23 cellular contexts compared by ENCODE assay signal in the genomic region with DNA sequence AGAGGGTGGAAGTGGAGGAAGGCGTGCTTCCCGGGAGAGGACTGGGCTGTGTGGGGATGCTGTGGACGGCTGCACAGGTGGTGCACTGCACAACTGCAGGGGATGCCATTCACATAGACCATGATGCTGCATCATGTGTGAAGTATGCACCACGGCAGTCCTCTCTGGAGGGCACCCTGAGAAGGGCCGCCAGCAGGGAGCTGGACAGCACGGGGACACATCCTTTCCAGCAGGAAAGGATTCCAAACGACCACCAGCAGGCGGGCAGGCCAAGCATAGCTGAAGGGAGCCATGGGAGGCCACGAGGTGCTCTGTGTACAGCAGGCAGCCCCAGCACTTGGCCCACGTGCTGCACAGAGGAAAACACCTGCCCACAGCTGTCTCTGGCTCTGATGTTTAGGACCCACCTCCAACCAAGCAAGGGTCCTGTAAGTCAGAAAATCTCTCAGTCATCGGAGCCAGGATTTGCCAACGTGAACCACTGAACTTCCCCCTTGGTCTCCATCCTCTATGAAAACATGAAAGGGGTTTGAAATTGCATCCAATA. TPM values are rescaled to one million over a fixed set of nuclear protein-coding genes. Genes with fewer than 3 reads are reported as not detected.
A peak's percentile ranks its signal among the peaks of the same experiment; 100 is the strongest.
DNase-seq lines count a peak whose midpoint lies in the region; ATAC-seq, FAIRE-seq and TF ChIP-seq lines count a peak whose summit lies in the region.
"Had no signal": no experiment of that assay in that cellular context is flagged by ENCODE, and none has a peak within 500 bp of the region (broad histone marks: within the 10 kb centered on the region; RNA-seq: fewer than 3 reads in every experiment).

No MANE protein-coding gene starts in this region.

- H3K4me3 Mint-ChIP-seq in H9 (no peak overlapping the region), astrocyte (ENCODE audit: unreplicated experiment) (peak overlapping the region; percentile 27), MCF 10A (ENCODE audit: unreplicated experiment) (no peak overlapping the region)
- no peak overlapping the region for H3K4me3 Mint-ChIP-seq in stimulated activated memory B cell treated with anti-CD40 and anti-IgM and Interleukin-4, amounts not matched to agents 10 μg/mL and 1 μg/mL and 100 μg/mL, for 72 hours
- H3K4me3 Mint-ChIP-seq: CD4-positive, alpha-beta T cell had no signal

- no peak overlapping the region for H3T11ph ChIP-seq in H9 (ENCODE audit: low read length)

- H3K23me2 ChIP-seq in H9 (ENCODE audit: insufficient read length, low read depth, low read length, poor library complexity, severe bottlenecking): no peaks in the 10 kb centered on the region

- TF ChIP-seq RAD21 in HepG2 (CRISPR knock-in tag; IDR thresholded peaks at IDR 0.05): no peak

- ATAC-seq in HepG2 (peak; percentile 8), HG02885 (IDR thresholded peaks at IDR 0.05; ENCODE audit: poor library complexity, unreplicated experiment) (no peak)
- peak; percentile 37 for ATAC-seq in stimulated activated memory B cell treated with anti-CD40 and anti-IgM and Interleukin-4, amounts not matched to agents 10 μg/mL and 1 μg/mL and 100 μg/mL, for 72 hours
- ATAC-seq: Right ventricle myocardium inferior had no signal

- H3K14ac ChIP-seq in H9 (ENCODE audit: insufficient read depth, low read length): no peak overlapping the region

- no peak for TF ChIP-seq POLR2A in HepG2 (IDR thresholded peaks at IDR 0.05; ENCODE audit: insufficient read depth in 1 of 2, low read depth in 2 of 2, low read length in 2 of 2)

- no peaks in the 10 kb centered on the region for H3K4me1 ChIP-seq in H9 (ENCODE audit: insufficient read depth, low read length)
- H3K4me1 ChIP-seq in astrocyte (ENCODE audit: insufficient read depth, low read length): peaks cover 7% of the 10 kb centered on the region
- H3K4me1 ChIP-seq in HepG2 (ENCODE audit: insufficient read depth, low read length): peaks cover 12% of the 10 kb centered on the region
- no peaks in the 10 kb centered on the region for H3K4me1 ChIP-seq in mesendoderm (ENCODE audit: control insufficient read depth, low read depth, low read length)
- H3K4me1 ChIP-seq: BLaER1, Peyer's patch had no signal

- H2BK120ac ChIP-seq in H9 (ENCODE audit: low read depth, low read length, poor library complexity, severe bottlenecking): no peak overlapping the region
- no peak overlapping the region for H2BK120ac ChIP-seq in mesendoderm (ENCODE audit: low read depth, low read length)

- no peak overlapping the region for H3K18ac ChIP-seq in H9 (ENCODE audit: insufficient read length, low read depth, low read length)
- H3K18ac ChIP-seq in mesendoderm (ENCODE audit: low read length): no peak overlapping the region

- H4K8ac ChIP-seq in H9 (replicated peaks; ENCODE audit: insufficient read length, low read depth, low read length) (no peak overlapping the region), mesendoderm (ENCODE audit: low read depth, low read length) (no peak overlapping the region)

- DNase-seq in H9: peak; percentile 37
- no peak for DNase-seq in astrocyte (ENCODE audit: low read depth)
- DNase-seq in HepG2 (ENCODE audit: low spot score): no peak
- DNase-seq in MCF 10A (ENCODE audit: unreplicated experiment): no peak
- no peak for DNase-seq in mesendoderm
- DNase-seq in G401 (ENCODE audit: low spot score): no peak
- DNase-seq: CD4-positive, alpha-beta T cell; COR-L47; DMS79 treated with DMSO at 0.1 percent for 48 hours; GDM1; NCI-H1694 treated with DMSO at 0.1 percent for 48 hours; NCI-H2081 treated with DMSO at 0.1 percent for 48 hours; NCI-H2171 treated with DMSO at 0.1 percent for 48 hours; NCI-H524 treated with DMSO at 0.1 percent for 48 hours; NCI-H82; Peyer's patch had no signal

- H3K36me3 Mint-ChIP-seq in H9 (ENCODE audit: insufficient read depth in 1 of 3, low read depth in 3 of 3) (no peaks in the 10 kb centered on the region), astrocyte (ENCODE audit: low read depth, unreplicated experiment) (peaks cover under 1% of the 10 kb centered on the region), MCF 10A (ENCODE audit: insufficient read depth, unreplicated experiment) (peaks cover 8% of the 10 kb centered on the region)
- peaks cover 1% of the 10 kb centered on the region for H3K36me3 Mint-ChIP-seq in stimulated activated memory B cell treated with anti-CD40 and anti-IgM and Interleukin-4, amounts not matched to agents 10 μg/mL and 1 μg/mL and 100 μg/mL, for 72 hours

- H3K36me3 ChIP-seq in astrocyte (ENCODE audit: insufficient read depth, low read length) (no peaks in the 10 kb centered on the region), HepG2 (replicated peaks in 1 of 2; ENCODE audit: control insufficient read depth in 1 of 2, insufficient read depth in 2 of 2, low read length in 2 of 2) (no peaks in the 10 kb centered on the region), mesendoderm (ENCODE audit: control insufficient read depth, insufficient read depth, low read length) (no peaks in the 10 kb centered on the region)
- H3K36me3 ChIP-seq: BLaER1, Peyer's patch had no signal

- H3K79me1 ChIP-seq in H9 (ENCODE audit: insufficient read depth, low read depth, low read length, poor library complexity, severe bottlenecking): no peaks in the 10 kb centered on the region
- H3K79me1 ChIP-seq in mesendoderm (ENCODE audit: low read length): no peaks in the 10 kb centered on the region

- H4K91ac ChIP-seq in H9 (ENCODE audit: insufficient read length, low read depth, low read length): no peak overlapping the region

- H2BK15ac ChIP-seq in H9 (ENCODE audit: low read depth, low read length) (no peak overlapping the region), mesendoderm (replicated peaks; ENCODE audit: low read depth) (no peak overlapping the region)

- TF ChIP-seq EP300 in HepG2 (IDR thresholded peaks at IDR 0.05; ENCODE audit: low read depth in 2 of 2, low read length in 2 of 2): no peak
- TF ChIP-seq EP300 in HepG2 (CRISPR knock-in tag; IDR thresholded peaks at IDR 0.05; ENCODE audit: borderline replicate concordance): no peak

- H3K79me2 ChIP-seq in H9 (ENCODE audit: insufficient read depth, low read length): no peaks in the 10 kb centered on the region
- no peaks in the 10 kb centered on the region for H3K79me2 ChIP-seq in astrocyte (ENCODE audit: insufficient read depth, low read length)
- H3K79me2 ChIP-seq in HepG2 (ENCODE audit: insufficient read depth, low read length): no peaks in the 10 kb centered on the region
- no peaks in the 10 kb centered on the region for H3K79me2 ChIP-seq in mesendoderm (ENCODE audit: control insufficient read depth, insufficient read depth, low read length)

- no peak overlapping the region for H3K4ac ChIP-seq in H9 (ENCODE audit: low read depth, low read length)
- no peak overlapping the region for H3K4ac ChIP-seq in mesendoderm (ENCODE audit: low read depth, low read length)

- no peaks in the 10 kb centered on the region for H4K20me1 ChIP-seq in H9 (ENCODE audit: control insufficient read depth, insufficient read depth, insufficient read length)
- peaks cover 3% of the 10 kb centered on the region for H4K20me1 ChIP-seq in astrocyte (ENCODE audit: insufficient read depth, low read length)
- no peaks in the 10 kb centered on the region for H4K20me1 ChIP-seq in HepG2 (ENCODE audit: insufficient read depth, low read length)

- H2BK12ac ChIP-seq in H9 (ENCODE audit: insufficient read length, low read depth, low read length): no peak overlapping the region

- BruUV-seq in HepG2 (replicated peaks; lab: Mats Ljungman, UMichigan) (no TSS peak), MCF 10A (replicated peaks; lab: Mats Ljungman, UMichigan) (no TSS peak)

- H2AFZ ChIP-seq in H9 (ENCODE audit: low read length) (no peak overlapping the region), astrocyte (ENCODE audit: low read depth, low read length) (no peak overlapping the region), HepG2 (ENCODE audit: low read length) (no peak overlapping the region)

- H3K23ac ChIP-seq in H9 (ENCODE audit: insufficient read length, low read depth, low read length) (no peak overlapping the region), mesendoderm (ENCODE audit: low read length) (no peak overlapping the region)

- no peak overlapping the region for H4K5ac ChIP-seq in H9 (ENCODE audit: insufficient read length, low read depth, low read length)
- no peak overlapping the region for H4K5ac ChIP-seq in mesendoderm (ENCODE audit: low read length)

- intact Hi-C loops in HepG2 (cut with micrococcal nuclease; ENCODE audit: unreplicated experiment) (no loop called here), MCF 10A (cut with micrococcal nuclease) (no loop called here)

- H3K27me3 Mint-ChIP-seq in H9 (ENCODE audit: low read depth) (peaks cover 11% of the 10 kb centered on the region), astrocyte (ENCODE audit: low read depth, unreplicated experiment) (no peaks in the 10 kb centered on the region), MCF 10A (ENCODE audit: insufficient read depth, unreplicated experiment) (no peaks in the 10 kb centered on the region)
- no peaks in the 10 kb centered on the region for H3K27me3 Mint-ChIP-seq in stimulated activated memory B cell treated with anti-CD40 and anti-IgM and Interleukin-4, amounts not matched to agents 10 μg/mL and 1 μg/mL and 100 μg/mL, for 72 hours
- H3K27me3 Mint-ChIP-seq: CD4-positive, alpha-beta T cell had no signal

- H2BK20ac ChIP-seq in H9 (ENCODE audit: low read depth, low read length, poor library complexity, severe bottlenecking): no peak overlapping the region

- H3K27me3 ChIP-seq in H9 (ENCODE audit: insufficient read depth, low read length) (no peaks in the 10 kb centered on the region), astrocyte (ENCODE audit: insufficient read depth, low read length) (no peaks in the 10 kb centered on the region), HepG2 (ENCODE audit: control insufficient read depth in 1 of 2, insufficient read depth in 2 of 2, low read length in 2 of 2) (peaks cover 4 to 21% of the 10 kb centered on the region in 2 experiments), mesendoderm (ENCODE audit: insufficient read depth, low read length, poor library complexity) (no peaks in the 10 kb centered on the region)
- H3K27me3 ChIP-seq: Peyer's patch, SJSA1 had no signal

- no peak for TF ChIP-seq CTCF in H9 (conservative IDR thresholded peaks at IDR 0.05)
- no peak for TF ChIP-seq CTCF in astrocyte (IDR thresholded peaks at IDR 0.05; ENCODE audit: insufficient read depth, low read depth, low read length)
- TF ChIP-seq CTCF in HepG2 (CRISPR knock-in tag; IDR thresholded peaks at IDR 0.05): no peak
- no peak for TF ChIP-seq CTCF in MCF 10A (IDR thresholded peaks at IDR 0.05; ENCODE audit: unreplicated experiment)

- POLR2A ChIA-PET in HepG2 (lab: Yijun Ruan, JAX): interaction anchor here (1.6 kb wide), 1 partner anchor 10 kb away, joined by 7 read pairs; a partner anchor contains a TSS
- POLR2A ChIA-PET in MCF 10A (lab: Yijun Ruan, JAX): interaction anchor here (0.5 kb wide), 1 partner anchor 104 kb away, joined by 4 read pairs; no protein-coding TSS in a partner anchor

- H3K27ac Mint-ChIP-seq in H9 (0 out of 7 replicates have a peak overlapping the region, but pooled peaks of 1 of the 3 experiments have one; percentile 9), astrocyte (ENCODE audit: unreplicated experiment) (no peak overlapping the region), MCF 10A (ENCODE audit: low read depth, unreplicated experiment) (no peak overlapping the region)
- no peak overlapping the region for H3K27ac Mint-ChIP-seq in stimulated activated memory B cell treated with anti-CD40 and anti-IgM and Interleukin-4, amounts not matched to agents 10 μg/mL and 1 μg/mL and 100 μg/mL, for 72 hours
- H3K27ac Mint-ChIP-seq: CD4-positive, alpha-beta T cell had no signal

- no peak overlapping the region for H3K27ac ChIP-seq in H9 (ENCODE audit: insufficient read length, low read depth, low read length)
- no peak overlapping the region for H3K27ac ChIP-seq in astrocyte (ENCODE audit: low read depth, low read length)
- no peak overlapping the region for H3K27ac ChIP-seq in HepG2 (ENCODE audit: extremely low read length, insufficient read depth, low read length)
- H3K27ac ChIP-seq in mesendoderm (ENCODE audit: low read depth, low read length): no peak overlapping the region
- H3K27ac ChIP-seq: BLaER1, Peyer's patch, SJSA1 had no signal

- in situ Hi-C loops in HepG2 (cut with HindIII; ENCODE audit: extremely low pct_ligation_motif_present, low pct_unique_long_range_greater_than_20kb) (no loop called here), G401 (cut with HindIII; ENCODE audit: low sequenced_read_pairs) (no loop called here)

- H3K4me3 ChIP-seq in astrocyte (ENCODE audit: insufficient read depth, low read depth, low read length): no peak overlapping the region
- H3K4me3 ChIP-seq in HepG2 (replicated peaks in 1 of 3; ENCODE audit: insufficient read depth in 1 of 3, low read depth in 2 of 3, low read length in 3 of 3): no peak overlapping the region
- no peak overlapping the region for H3K4me3 ChIP-seq in mesendoderm (ENCODE audit: low read length)
- H3K4me3 ChIP-seq: BLaER1, Peyer's patch, SJSA1 had no signal

- no peak overlapping the region for H3K56ac ChIP-seq in H9 (ENCODE audit: insufficient read length, low read depth, low read length)
- H3K56ac ChIP-seq in mesendoderm (ENCODE audit: low read length): no peak overlapping the region

- H3K9me3 ChIP-seq in H9 (ENCODE audit: control insufficient read depth, low read depth, low read length) (no peaks in the 10 kb centered on the region), astrocyte (ENCODE audit: insufficient read depth, low read depth, low read length) (no peaks in the 10 kb centered on the region), HepG2 (ENCODE audit: low read length) (no peaks in the 10 kb centered on the region)
- H3K9me3 ChIP-seq: BLaER1, Peyer's patch had no signal

- H2AK5ac ChIP-seq in H9 (ENCODE audit: insufficient read length, low read length) (no peak overlapping the region), mesendoderm (ENCODE audit: low read length) (no peak overlapping the region)

- no CpG with 5 or more reads among the region's 12 CpGs for WGBS in H9 (ENCODE audit: extremely low coverage, insufficient read length, low lambda C conversion rate)
- WGBS in HepG2 (ENCODE audit: low lambda C conversion rate): 23% methylated on average over 7 of the region's 12 CpGs
- WGBS in mesendoderm (ENCODE audit: extremely low coverage, insufficient coverage, low lambda C conversion rate): no CpG with 5 or more reads among the region's 12 CpGs

- H3K9me3 Mint-ChIP-seq in H9: no peaks in the 10 kb centered on the region; a peak in 1 of 5 replicates
- no peaks in the 10 kb centered on the region for H3K9me3 Mint-ChIP-seq in astrocyte (ENCODE audit: unreplicated experiment)
- no peaks in the 10 kb centered on the region for H3K9me3 Mint-ChIP-seq in stimulated activated memory B cell treated with anti-CD40 and anti-IgM and Interleukin-4, amounts not matched to agents 10 μg/mL and 1 μg/mL and 100 μg/mL, for 72 hours
- no peaks in the 10 kb centered on the region for H3K9me3 Mint-ChIP-seq in MCF 10A (ENCODE audit: unreplicated experiment)
- H3K9me3 Mint-ChIP-seq: CD4-positive, alpha-beta T cell had no signal

- H3K4me1 Mint-ChIP-seq in H9 (peaks cover 0 to 7% of the 10 kb centered on the region in 2 experiments; a peak in 2 of 4 replicates), astrocyte (ENCODE audit: low read depth, unreplicated experiment) (peaks cover 5% of the 10 kb centered on the region), MCF 10A (ENCODE audit: insufficient read depth, unreplicated experiment) (peaks cover 6% of the 10 kb centered on the region)
- peaks cover 7% of the 10 kb centered on the region for H3K4me1 Mint-ChIP-seq in stimulated activated memory B cell treated with anti-CD40 and anti-IgM and Interleukin-4, amounts not matched to agents 10 μg/mL and 1 μg/mL and 100 μg/mL, for 72 hours

- H3K4me2 ChIP-seq in H9 (ENCODE audit: insufficient read depth, insufficient read length, low read length) (no peak overlapping the region), astrocyte (ENCODE audit: low read length) (no peak overlapping the region), HepG2 (ENCODE audit: low read depth, low read length) (no peak overlapping the region), mesendoderm (ENCODE audit: low read length) (no peak overlapping the region)
- H3K4me2 ChIP-seq: BLaER1 had no signal

- H3K9ac ChIP-seq in H9 (ENCODE audit: extremely low read depth, insufficient read length, low read length) (no peak overlapping the region), astrocyte (ENCODE audit: low read length) (no peak overlapping the region), HepG2 (ENCODE audit: insufficient read depth, low read depth, low read length) (no peak overlapping the region), mesendoderm (ENCODE audit: low read length) (no peak overlapping the region)
- H3K9ac ChIP-seq: BLaER1 had no signal

- H2BK5ac ChIP-seq in H9 (ENCODE audit: insufficient read length, low read length) (no peak overlapping the region), mesendoderm (ENCODE audit: low read length) (no peak overlapping the region)

- FAIRE-seq in astrocyte (lab: Jason Lieb, UNC) (no peak), HepG2 (lab: Jason Lieb, UNC) (no peak)
- FAIRE-seq: GM19239, H54 had no signal

- CTCF ChIA-PET in HepG2 (lab: Yijun Ruan, JAX; ENCODE audit: low intra/inter-chr PET ratio, low total read pairs): no interaction called here
- CTCF ChIA-PET in MCF 10A (lab: Yijun Ruan, JAX): interaction anchor here (1.9 kb wide), 1 partner anchor 18 kb away, joined by 5 read pairs; no protein-coding TSS in a partner anchor

RNA-seq across cellular contexts. Expression of a gene that starts 10.1 kb away (rescaled TPM):
- 4,136 and 4,160 TPM in 2 replicates for total RNA-seq in H9 (2021)
- total RNA-seq in astrocyte: 7,049 and 7,369 TPM in 2 replicates
- total RNA-seq in HepG2 (2016; rRNA removed; fragmentation: Illumina TruSeq; extraction: Trizol): 973 and 1,028 TPM in 2 replicates
- total RNA-seq in HepG2 (2016; cell fraction: cytosol; rRNA removed; fragmentation: Illumina TruSeq; extraction: Trizol; ENCODE audit: low read depth): 361 and 399 TPM in 2 replicates
- total RNA-seq in HepG2 (2016; cell fraction: insoluble cytoplasmic fraction; rRNA removed; fragmentation: Illumina TruSeq; extraction: Trizol): 848 and 989 TPM in 2 replicates
- total RNA-seq in HepG2 (2016; cell fraction: membrane; rRNA removed; fragmentation: Illumina TruSeq; extraction: Trizol): 986 and 1,002 TPM in 2 replicates
- 479 and 519 TPM in 2 replicates for total RNA-seq in HepG2 (2016; cell fraction: nucleus; rRNA removed; fragmentation: Illumina TruSeq; extraction: Trizol)
- 1,138 and 1,217 TPM in 2 replicates for polyA plus RNA-seq in HepG2 (2011; rRNA removed)
- polyA plus RNA-seq in HepG2 (2011; cell fraction: cytosol; rRNA removed): 2,631 and 2,697 TPM in 2 replicates
- polyA plus RNA-seq in HepG2 (2011; cell fraction: nucleus; rRNA removed): 3,693 and 3,967 TPM in 2 replicates
- 1,881 and 2,139 TPM in 2 replicates for polyA plus RNA-seq in HepG2 (2012)
- 598 and 619 TPM in 2 replicates for polyA plus RNA-seq in HepG2 (2016; cell fraction: cytosol; fragmentation: Illumina TruSeq; extraction: Trizol; ENCODE audit: low read depth)
- 1,358 and 1,713 TPM in 2 replicates for polyA plus RNA-seq in HepG2 (2016; cell fraction: insoluble cytoplasmic fraction; fragmentation: Illumina TruSeq; extraction: Trizol; ENCODE audit: low read depth)
- 1,224 and 1,364 TPM in 2 replicates for polyA plus RNA-seq in HepG2 (2016; cell fraction: membrane; fragmentation: Illumina TruSeq; extraction: Trizol; ENCODE audit: low read depth)
- 1,038 and 1,070 TPM in 2 replicates for polyA plus RNA-seq in HepG2 (2016; cell fraction: nucleus; fragmentation: Illumina TruSeq; extraction: Trizol; ENCODE audit: insufficient read depth, low read depth)
- polyA minus RNA-seq in HepG2 (2011; rRNA and poly(A)+ RNA removed; ENCODE audit: low replicate concordance): 750 and 1,581 TPM in 2 replicates
- 1,072 and 1,192 TPM in 2 replicates for polyA minus RNA-seq in HepG2 (2011; cell fraction: cytosol; rRNA and poly(A)+ RNA removed)
- 609 and 760 TPM in 2 replicates for polyA minus RNA-seq in HepG2 (2011; cell fraction: nucleus; rRNA and poly(A)+ RNA removed)
- total RNA-seq in MCF 10A (2022): 1,056 and 1,461 TPM in 2 replicates
- 9,422 TPM for polyA plus RNA-seq in mesendoderm (2013, experiment 1 of 2)
- polyA plus RNA-seq in mesendoderm (2013, experiment 2 of 2): 9,613 TPM
- total RNA-seq in G401 (2014; rRNA removed; shearing (Covaris generic)): 5,595 and 6,819 TPM in 2 replicates

RNA-seq across cellular contexts. Expression of a gene that starts 25.6 kb away (rescaled TPM):
- total RNA-seq in H9 (2021) (1.0 and 1.6 TPM in 2 replicates), astrocyte (5.6 and 8.0 TPM in 2 replicates), HepG2 (2016; rRNA removed; fragmentation: Illumina TruSeq; extraction: Trizol) (not detected in 2 replicates), MCF 10A (2022) (0.37 TPM in 1 of 2 replicates, not detected in the other)
- not detected in 2 replicates for total RNA-seq in HepG2 (2016; cell fraction: cytosol; rRNA removed; fragmentation: Illumina TruSeq; extraction: Trizol; ENCODE audit: low read depth)
- total RNA-seq in HepG2 (2016; cell fraction: insoluble cytoplasmic fraction; rRNA removed; fragmentation: Illumina TruSeq; extraction: Trizol): not detected in 2 replicates
- not detected in 2 replicates for total RNA-seq in HepG2 (2016; cell fraction: membrane; rRNA removed; fragmentation: Illumina TruSeq; extraction: Trizol)
- total RNA-seq in HepG2 (2016; cell fraction: nucleus; rRNA removed; fragmentation: Illumina TruSeq; extraction: Trizol): not detected in 2 replicates
- polyA plus RNA-seq in HepG2 (2011; rRNA removed): 0.09 and 0.31 TPM in 2 replicates
- polyA plus RNA-seq in HepG2 (2011; cell fraction: cytosol; rRNA removed): 0.17 TPM in 2 replicates
- polyA plus RNA-seq in HepG2 (2011; cell fraction: nucleus; rRNA removed): 2.2 and 2.8 TPM in 2 replicates
- 0.11 and 0.17 TPM in 2 replicates for polyA plus RNA-seq in HepG2 (2012)
- polyA plus RNA-seq in HepG2 (2016; cell fraction: cytosol; fragmentation: Illumina TruSeq; extraction: Trizol; ENCODE audit: low read depth): not detected in 2 replicates
- polyA plus RNA-seq in HepG2 (2016; cell fraction: insoluble cytoplasmic fraction; fragmentation: Illumina TruSeq; extraction: Trizol; ENCODE audit: low read depth): not detected in 2 replicates
- polyA plus RNA-seq in HepG2 (2016; cell fraction: membrane; fragmentation: Illumina TruSeq; extraction: Trizol; ENCODE audit: low read depth): not detected in 2 replicates
- polyA plus RNA-seq in HepG2 (2016; cell fraction: nucleus; fragmentation: Illumina TruSeq; extraction: Trizol; ENCODE audit: insufficient read depth, low read depth): not detected in 2 replicates
- polyA minus RNA-seq in HepG2 (2011; rRNA and poly(A)+ RNA removed; ENCODE audit: low replicate concordance): 1.5 and 1.9 TPM in 2 replicates
- polyA minus RNA-seq in HepG2 (2011; cell fraction: cytosol; rRNA and poly(A)+ RNA removed): not detected in 2 replicates
- polyA minus RNA-seq in HepG2 (2011; cell fraction: nucleus; rRNA and poly(A)+ RNA removed): 0.75 and 0.77 TPM in 2 replicates
- polyA plus RNA-seq in mesendoderm (2013, experiment 1 of 2): not detected
- polyA plus RNA-seq in mesendoderm (2013, experiment 2 of 2): not detected
- 0.80 and 1.4 TPM in 2 replicates for total RNA-seq in G401 (2014; rRNA removed; shearing (Covaris generic))

RNA-seq across cellular contexts. Expression of a gene that starts 49.6 kb away (rescaled TPM):
- total RNA-seq in H9 (2021) (54.0 and 54.8 TPM in 2 replicates), astrocyte (35.8 and 38.9 TPM in 2 replicates), HepG2 (2016; rRNA removed; fragmentation: Illumina TruSeq; extraction: Trizol) (13.9 and 20.8 TPM in 2 replicates), MCF 10A (2022) (23.4 and 32.5 TPM in 2 replicates)
- 10.4 and 11.2 TPM in 2 replicates for total RNA-seq in HepG2 (2016; cell fraction: cytosol; rRNA removed; fragmentation: Illumina TruSeq; extraction: Trizol; ENCODE audit: low read depth)
- total RNA-seq in HepG2 (2016; cell fraction: insoluble cytoplasmic fraction; rRNA removed; fragmentation: Illumina TruSeq; extraction: Trizol): 11.4 and 20.4 TPM in 2 replicates
- total RNA-seq in HepG2 (2016; cell fraction: membrane; rRNA removed; fragmentation: Illumina TruSeq; extraction: Trizol): 23.6 and 25.4 TPM in 2 replicates
- 19.0 and 22.7 TPM in 2 replicates for total RNA-seq in HepG2 (2016; cell fraction: nucleus; rRNA removed; fragmentation: Illumina TruSeq; extraction: Trizol)
- 7.6 and 11.1 TPM in 2 replicates for polyA plus RNA-seq in HepG2 (2011; rRNA removed)
- 6.5 and 11.8 TPM in 2 replicates for polyA plus RNA-seq in HepG2 (2011; cell fraction: cytosol; rRNA removed)
- polyA plus RNA-seq in HepG2 (2011; cell fraction: nucleus; rRNA removed): 37.4 and 38.6 TPM in 2 replicates
- polyA plus RNA-seq in HepG2 (2012): 9.3 and 10.7 TPM in 2 replicates
- polyA plus RNA-seq in HepG2 (2016; cell fraction: cytosol; fragmentation: Illumina TruSeq; extraction: Trizol; ENCODE audit: low read depth): 6.1 and 6.4 TPM in 2 replicates
- polyA plus RNA-seq in HepG2 (2016; cell fraction: insoluble cytoplasmic fraction; fragmentation: Illumina TruSeq; extraction: Trizol; ENCODE audit: low read depth): 13.7 and 17.1 TPM in 2 replicates
- polyA plus RNA-seq in HepG2 (2016; cell fraction: membrane; fragmentation: Illumina TruSeq; extraction: Trizol; ENCODE audit: low read depth): 14.4 and 16.7 TPM in 2 replicates
- polyA plus RNA-seq in HepG2 (2016; cell fraction: nucleus; fragmentation: Illumina TruSeq; extraction: Trizol; ENCODE audit: insufficient read depth, low read depth): 43.7 and 45.9 TPM in 2 replicates
- 13.6 and 27.9 TPM in 2 replicates for polyA minus RNA-seq in HepG2 (2011; rRNA and poly(A)+ RNA removed; ENCODE audit: low replicate concordance)
- polyA minus RNA-seq in HepG2 (2011; cell fraction: cytosol; rRNA and poly(A)+ RNA removed): 7.7 and 8.2 TPM in 2 replicates
- 22.8 and 26.2 TPM in 2 replicates for polyA minus RNA-seq in HepG2 (2011; cell fraction: nucleus; rRNA and poly(A)+ RNA removed)
- 14.4 TPM for polyA plus RNA-seq in mesendoderm (2013, experiment 1 of 2)
- polyA plus RNA-seq in mesendoderm (2013, experiment 2 of 2): 14.8 TPM
- 37.1 and 44.6 TPM in 2 replicates for total RNA-seq in G401 (2014; rRNA removed; shearing (Covaris generic))
